In genomic region chr9:128607642-128608350, GRCh38 we compare ENCODE assay signal across 10 cellular contexts. TPM values are rescaled to one million over a fixed set of nuclear protein-coding genes. Genes with fewer than 3 reads are reported as not detected.
DNase-seq lines count a peak whose midpoint lies in the region; ATAC-seq and TF ChIP-seq lines count a peak whose summit lies in the region.
"Had no signal": no experiment of that assay in that cellular context is flagged by ENCODE, and none has a peak within 500 bp of the region (broad histone marks: within the 10 kb centered on the region; RNA-seq: fewer than 3 reads in every experiment).

No MANE protein-coding gene starts in this region.

- peaks cover 14 to 20% of the 10 kb centered on the region in 2 experiments; a peak in 3 of 4 replicates for H3K79me1 ChIP-seq in IMR-90 (ENCODE audit: low read depth in 1 of 2, low read length in 2 of 2)

- no peaks in the 10 kb centered on the region for H3K27me3 ChIP-seq in IMR-90 (ENCODE audit: control insufficient read depth, insufficient read depth, low read length)
- H3K27me3 ChIP-seq: uterus had no signal

- H4K8ac ChIP-seq in IMR-90 (ENCODE audit: low read depth in 2 of 2, low read length in 2 of 2), result no peak overlapping the region

- H2BK20ac ChIP-seq in IMR-90 (ENCODE audit: low read depth, low read length), result no peak overlapping the region

- TF ChIP-seq CTCF in IMR-90 (conservative IDR thresholded peaks at IDR 0.05; ENCODE audit: low read depth, low read length) (no peak), retinal pigment epithelial cell (conservative IDR thresholded peaks at IDR 0.05; ENCODE audit: low read depth, low read length) (no peak)

- no peak overlapping the region for H2BK15ac ChIP-seq in IMR-90 (ENCODE audit: low read depth, low read length)

- no peak for TF ChIP-seq POLR2A in IMR-90 (IDR thresholded peaks at IDR 0.05; ENCODE audit: low read depth, low read length)

- no peaks in the 10 kb centered on the region; the same call in 1 of the 2 replicates for H3K9me1 ChIP-seq in IMR-90 (ENCODE audit: insufficient read depth, low read length)

- no peak overlapping the region for H3K18ac ChIP-seq in IMR-90 (ENCODE audit: low read depth, low read length)

- peak; percentile 7 for DNase-seq in IMR-90
- DNase-seq in amniotic epithelial cell (ENCODE audit: low read depth), result peak; percentile 40
- peak; percentile 83 for DNase-seq in globus pallidus (ENCODE audit: low spot score)
- DNase-seq in retinal pigment epithelial cell (ENCODE audit: low read depth), result peak; percentile 70
- no peak for DNase-seq in HPDE6-E6E7 (ENCODE audit: extremely low spot score)
- DNase-seq in NCI-H146 treated with DMSO at 0.1 percent for 48 hours (lab: John Stamatoyannopoulos, UW; ENCODE audit: unreplicated experiment), result no peak
- DNase-seq in LoVo (ENCODE audit: low spot score), result no peak
- DNase-seq: DND-41 had no signal

- POLR2A ChIA-PET in IMR-90 (lab: Charles Lee; ENCODE audit: unreplicated experiment), result no interaction called here

- H4K20me1 ChIP-seq in IMR-90 (ENCODE audit: insufficient read depth, low read length), result no peaks in the 10 kb centered on the region

- no peak overlapping the region for H4K91ac ChIP-seq in IMR-90 (ENCODE audit: insufficient read depth, low read depth, low read length)

- H2BK5ac ChIP-seq in IMR-90 (ENCODE audit: low read depth, low read length, poor library complexity, severe bottlenecking), result no peak overlapping the region

- H2AK5ac ChIP-seq in IMR-90 (ENCODE audit: low read depth, low read length), result no peak overlapping the region

- in situ Hi-C loops in IMR-90 (cut with MboI; ENCODE audit: low sequenced_read_pairs), result no loop called here

- no peaks in the 10 kb centered on the region for H3K9me3 ChIP-seq in IMR-90 (ENCODE audit: control insufficient read depth, insufficient read depth, low read length)
- H3K9me3 ChIP-seq: uterus had no signal

- H4K5ac ChIP-seq in IMR-90 (ENCODE audit: low read depth, low read length), result no peak overlapping the region

- no peak overlapping the region for H3K23ac ChIP-seq in IMR-90 (ENCODE audit: low read depth, low read length)

- peaks cover 76% of the 10 kb centered on the region for H3K36me3 ChIP-seq in IMR-90 (ENCODE audit: control insufficient read depth, insufficient read depth, low read length)
- H3K36me3 ChIP-seq: uterus had no signal

- CTCF ChIA-PET in IMR-90 (lab: Yijun Ruan, JAX), result interaction anchor here (0.6 to 0.7 kb wide), 2 partner anchors 15 to 19 kb away, joined by 3 read pairs; no protein-coding TSS in a partner anchor

- no peak for TF ChIP-seq RAD21 in IMR-90 (IDR thresholded peaks at IDR 0.05; ENCODE audit: low read length)

- ATAC-seq in IMR-90 (ENCODE audit: low read depth) (no peak), GM19023 (IDR thresholded peaks at IDR 0.05; ENCODE audit: unreplicated experiment) (no peak)

- H3K4me3 ChIP-seq in IMR-90 (ENCODE audit: insufficient read depth, low read depth, low read length) (no peak overlapping the region), retinal pigment epithelial cell (ENCODE audit: low read length) (no peak overlapping the region)
- H3K4me3 ChIP-seq: uterus had no signal

- no peak overlapping the region for H3K4ac ChIP-seq in IMR-90 (ENCODE audit: low read depth, low read length)

- no peak overlapping the region for H3K4me2 ChIP-seq in IMR-90 (ENCODE audit: low read depth, low read length)

- no peak overlapping the region for H3K14ac ChIP-seq in IMR-90 (replicated peaks; ENCODE audit: low read depth, low read length)

- no peak overlapping the region for H3K56ac ChIP-seq in IMR-90 (ENCODE audit: extremely low read depth, insufficient read depth, low read length)

- intact Hi-C loops in IMR-90 (cut with micrococcal nuclease), result no loop called here

- WGBS in IMR-90 (ENCODE audit: extremely low coverage in 2 of 2, insufficient read length in 1 of 2), 2 experiments, result 96% methylated on average over 8 of the region's 16 CpGs; no CpG with 5 or more reads in 1 of the 2 experiments

- dilution Hi-C loops in IMR-90 (cut with HindIII; ENCODE audit: low sequenced_read_pairs, unreplicated experiment), result no loop called here

- H3K27ac ChIP-seq in IMR-90 (ENCODE audit: insufficient read depth, low read length), result no peak overlapping the region
- H3K27ac ChIP-seq: uterus had no signal

- no peak overlapping the region for H3K9ac ChIP-seq in IMR-90 (ENCODE audit: low read depth, low read length)

- no peak overlapping the region for H2AFZ ChIP-seq in IMR-90 (replicated peaks; ENCODE audit: low read length, poor library complexity)

- H3K4me1 ChIP-seq in IMR-90 (ENCODE audit: control insufficient read depth, insufficient read depth, low read length), result no peaks in the 10 kb centered on the region
- H3K4me1 ChIP-seq: uterus had no signal

- no peak overlapping the region for H2BK120ac ChIP-seq in IMR-90 (ENCODE audit: low read depth, low read length)

- peak overlapping the region; percentile 35 for H2AK9ac ChIP-seq in IMR-90 (replicated peaks; ENCODE audit: low read depth, low read length, poor library complexity)

- BruUV-seq in IMR-90 (replicated peaks; lab: Mats Ljungman, UMichigan), result TSS peak; percentile 74

TF ChIP-seq in IMR-90, 13 proteins besides CTCF, POLR2A, EP300 and RAD21:
- no peak for TF ChIP-seq FOS (IDR thresholded peaks at IDR 0.05; ENCODE audit: low read depth, low read length)
- no peak for TF ChIP-seq BHLHE40 (IDR thresholded peaks at IDR 0.05; ENCODE audit: low read depth, low read length)
- no peak for TF ChIP-seq CEBPB (IDR thresholded peaks at IDR 0.05; ENCODE audit: low read depth, low read length)
- TF ChIP-seq MXI1 (IDR thresholded peaks at IDR 0.05; ENCODE audit: borderline replicate concordance, low read depth, low read length), result no peak
- no peak for TF ChIP-seq CHD1 (IDR thresholded peaks at IDR 0.05; ENCODE audit: low read depth, low read length)
- no peak for TF ChIP-seq RFX5 (IDR thresholded peaks at IDR 0.05; ENCODE audit: low read depth, low read length)
- TF ChIP-seq NFE2L2 (IDR thresholded peaks at IDR 0.05; ENCODE audit: low read depth, low read length), result no peak
- no peak for TF ChIP-seq MAZ (IDR thresholded peaks at IDR 0.05; ENCODE audit: borderline replicate concordance, low read depth, low read length)
- TF ChIP-seq RCOR1 (IDR thresholded peaks at IDR 0.05; ENCODE audit: insufficient replicate concordance, low read length), result no peak
- TF ChIP-seq MAFK (IDR thresholded peaks at IDR 0.05; ENCODE audit: low read depth, low read length), result no peak
- no peak for TF ChIP-seq ELK1 (IDR thresholded peaks at IDR 0.05; ENCODE audit: borderline replicate concordance, low read depth, low read length)
- TF ChIP-seq USF2 (IDR thresholded peaks at IDR 0.05; ENCODE audit: low read depth, low read length), result no peak
- TF ChIP-seq SMC3 (IDR thresholded peaks at IDR 0.05; ENCODE audit: low read depth, low read length), result no peak

RNA-seq across cellular contexts. Expression of gene DYNC2I2, which starts 48.9 kb away (rescaled TPM):
- 36.1 and 37.1 TPM in 2 replicates for total RNA-seq in IMR-90 (2012; rRNA removed)
- 33.7 and 42.9 TPM in 2 replicates for polyA plus RNA-seq in IMR-90 (2012; rRNA removed)
- 27.9 and 40.6 TPM in 2 replicates for polyA plus RNA-seq in IMR-90 (2012; cell fraction: cytosol; rRNA removed)
- 24.0 and 102 TPM in 2 replicates for polyA plus RNA-seq in IMR-90 (2012; cell fraction: nucleus; rRNA removed; ENCODE audit: low replicate concordance)

RNA-seq across cellular contexts. Expression of gene SPTAN1, which starts 55.4 kb away (rescaled TPM):
- total RNA-seq in IMR-90 (2012; rRNA removed), result 327 and 345 TPM in 2 replicates
- 275 and 316 TPM in 2 replicates for polyA plus RNA-seq in IMR-90 (2012; rRNA removed)
- 177 and 253 TPM in 2 replicates for polyA plus RNA-seq in IMR-90 (2012; cell fraction: cytosol; rRNA removed)
- polyA plus RNA-seq in IMR-90 (2012; cell fraction: nucleus; rRNA removed; ENCODE audit: low replicate concordance), result 798 and 1,000 TPM in 2 replicates

Comparison
In these comparisons a context has a peak if more than half of its experiments do, and no peak if none do; other contexts are left out.
1. DNase-seq: peak in IMR-90 (single experiment), amniotic epithelial cell (single experiment), globus pallidus (single experiment) and retinal pigment epithelial cell (single experiment); none in HPDE6-E6E7 (single experiment), NCI-H146 treated with DMSO at 0.1 percent for 48 hours (single experiment) and LoVo (single experiment).